9 cellular contexts compared by ENCODE assay signal in the genomic region with DNA sequence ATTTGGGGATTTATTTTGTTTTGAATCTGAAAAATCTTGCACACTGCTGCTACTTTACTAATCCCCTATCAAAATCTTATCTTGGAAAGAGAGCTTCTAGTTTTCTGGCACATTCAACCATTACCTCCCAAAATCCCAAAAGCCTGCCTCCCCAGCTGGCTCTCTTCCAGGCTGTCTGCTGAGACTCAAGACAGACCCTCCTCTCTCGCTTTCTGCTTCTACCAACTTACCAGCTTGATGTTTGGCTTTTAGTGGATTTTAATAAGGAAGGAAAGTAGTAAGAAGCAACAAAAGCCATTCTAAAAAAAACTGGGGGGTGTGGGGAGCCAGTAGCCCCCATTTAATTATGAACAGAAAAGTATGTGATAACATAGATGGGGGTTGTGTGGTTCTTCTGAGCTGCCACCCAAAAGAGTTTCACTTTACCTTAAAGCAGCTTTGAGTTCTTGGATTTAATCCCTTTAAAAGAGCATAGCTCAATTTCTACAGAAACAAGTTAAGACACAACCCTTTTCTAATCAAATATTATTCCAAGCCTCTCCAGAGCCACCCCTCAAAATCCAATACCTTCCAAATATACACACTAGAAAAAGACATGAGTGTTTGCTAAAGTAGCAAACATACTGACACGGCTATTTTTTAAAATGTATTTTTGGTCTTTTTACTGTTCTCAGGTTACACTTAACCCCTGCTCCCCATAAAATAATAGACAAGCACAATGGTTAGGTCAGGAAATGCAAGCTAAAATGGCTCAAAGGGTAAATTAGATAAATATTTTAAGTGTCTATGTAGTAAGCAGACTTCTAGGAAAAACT.
DNase-seq lines count a peak whose midpoint lies in the region; ATAC-seq and TF ChIP-seq lines count a peak whose summit lies in the region.
"Had no signal": no experiment of that assay in that cellular context is flagged by ENCODE, and none has a peak within 500 bp of the region (broad histone marks: within the 10 kb centered on the region; RNA-seq: fewer than 3 reads in every experiment).

No MANE protein-coding gene starts in this region.

- H3K9me3 ChIP-seq in H9 (ENCODE audit: control insufficient read depth, low read depth, low read length) (no peaks in the 10 kb centered on the region), parathyroid adenoma (ENCODE audit: control insufficient read depth, low read length) (no peaks in the 10 kb centered on the region)

- H3K4me1 ChIP-seq in H9 (ENCODE audit: insufficient read depth, low read length) (no peaks in the 10 kb centered on the region; the same call in none of the 2 replicates), parathyroid adenoma (peaks cover 21% of the 10 kb centered on the region)

- H4K91ac ChIP-seq in H9 (ENCODE audit: insufficient read length, low read depth, low read length): no peak overlapping the region

- H3K27ac ChIP-seq in H9 (ENCODE audit: insufficient read length, low read depth, low read length) (no peak overlapping the region), parathyroid adenoma (peak overlapping the region; percentile 30)

- H2BK15ac ChIP-seq in H9 (ENCODE audit: low read depth, low read length): no peak overlapping the region

- no peak overlapping the region for H3K56ac ChIP-seq in H9 (ENCODE audit: insufficient read length, low read depth, low read length)

- H3K36me3 Mint-ChIP-seq in H9 (ENCODE audit: insufficient read depth in 1 of 3, low read depth in 3 of 3) (peaks cover 0 to 5% (median 0%) of the 10 kb centered on the region in 3 experiments; a peak in 3 of 7 replicates), endothelial cell (ENCODE audit: low read depth, unreplicated experiment) (peaks cover 6% of the 10 kb centered on the region)

- H3K27me3 ChIP-seq in H9 (ENCODE audit: insufficient read depth, low read length) (no peaks in the 10 kb centered on the region), parathyroid adenoma (ENCODE audit: control insufficient read depth, insufficient read depth, low read length) (no peaks in the 10 kb centered on the region)

- H3K27ac Mint-ChIP-seq in H9: peak overlapping the region; percentile 73 to 98 (median 97)
- H3K27ac Mint-ChIP-seq in endothelial cell (ENCODE audit: unreplicated experiment): peak overlapping the region; percentile 40

- H3K4me2 ChIP-seq in H9 (ENCODE audit: insufficient read depth, insufficient read length, low read length): no peak overlapping the region
- no peak overlapping the region for H3K4me2 ChIP-seq in parathyroid adenoma (ENCODE audit: low read length)

- no peak overlapping the region for H4K5ac ChIP-seq in H9 (ENCODE audit: insufficient read length, low read depth, low read length)

- no peak overlapping the region for H3K23ac ChIP-seq in H9 (ENCODE audit: insufficient read length, low read depth, low read length)

- no peak for TF ChIP-seq CTCF in H9 (conservative IDR thresholded peaks at IDR 0.05)
- TF ChIP-seq CTCF in endothelial cell (IDR thresholded peaks at IDR 0.05; ENCODE audit: unreplicated experiment): no peak
- no peak for TF ChIP-seq CTCF in parathyroid adenoma (IDR thresholded peaks at IDR 0.05)

- no peak overlapping the region for H4K8ac ChIP-seq in H9 (replicated peaks; ENCODE audit: insufficient read length, low read depth, low read length)

- ATAC-seq in HG03460 (IDR thresholded peaks at IDR 0.05; ENCODE audit: unreplicated experiment): no peak

- no peaks in the 10 kb centered on the region for H4K20me1 ChIP-seq in H9 (ENCODE audit: control insufficient read depth, insufficient read depth, insufficient read length)

- no peak overlapping the region for H3T11ph ChIP-seq in H9 (ENCODE audit: low read length)

- no peaks in the 10 kb centered on the region for H3K23me2 ChIP-seq in H9 (ENCODE audit: insufficient read length, low read depth, low read length, poor library complexity, severe bottlenecking)

- peak overlapping the region in 1 of 2 experiments; percentile 69; a peak in 4 of 5 replicates for H3K4me3 Mint-ChIP-seq in H9
- H3K4me3 Mint-ChIP-seq in endothelial cell (ENCODE audit: unreplicated experiment): no peak overlapping the region

- H3K79me2 ChIP-seq in H9 (ENCODE audit: insufficient read depth, low read length): no peaks in the 10 kb centered on the region
- no peaks in the 10 kb centered on the region for H3K79me2 ChIP-seq in parathyroid adenoma

- DNase-seq in H9: no peak
- peak; percentile 24 for DNase-seq in NCI-H774 (lab: John Stamatoyannopoulos, UW)
- no peak for DNase-seq in endothelial cell (ENCODE audit: low spot score)
- DNase-seq in iPS-NIHi11 (ENCODE audit: low spot score): no peak
- DNase-seq in NCI-H226: no peak
- no peak for DNase-seq in NCI-H1930 (lab: John Stamatoyannopoulos, UW)
- DNase-seq: effector CD8-positive, alpha-beta T cell had no signal

- WGBS in H9 (ENCODE audit: extremely low coverage, insufficient read length, low lambda C conversion rate): no CpG with 5 or more reads among the region's 2 CpGs

- H3K27me3 Mint-ChIP-seq in H9 (ENCODE audit: low read depth) (no peaks in the 10 kb centered on the region), endothelial cell (ENCODE audit: unreplicated experiment) (peaks cover 4% of the 10 kb centered on the region)

- H3K9ac ChIP-seq in H9 (ENCODE audit: extremely low read depth, insufficient read length, low read length) (no peak overlapping the region), parathyroid adenoma (no peak overlapping the region)

- H3K18ac ChIP-seq in H9 (ENCODE audit: insufficient read length, low read depth, low read length): no peak overlapping the region

- H3K79me1 ChIP-seq in H9 (ENCODE audit: insufficient read depth, low read depth, low read length, poor library complexity, severe bottlenecking): no peaks in the 10 kb centered on the region

- no peak overlapping the region for H2BK12ac ChIP-seq in H9 (ENCODE audit: insufficient read length, low read depth, low read length)

- no peak overlapping the region for H2BK120ac ChIP-seq in H9 (ENCODE audit: low read depth, low read length, poor library complexity, severe bottlenecking)

- no peak overlapping the region for H3K4me3 ChIP-seq in parathyroid adenoma (ENCODE audit: low read depth, low read length)

- no peak overlapping the region for H2BK5ac ChIP-seq in H9 (ENCODE audit: insufficient read length, low read length)

- no peak overlapping the region for H2AFZ ChIP-seq in H9 (ENCODE audit: low read length)
- peak overlapping the region; percentile 17 for H2AFZ ChIP-seq in parathyroid adenoma

- H3K14ac ChIP-seq in H9 (ENCODE audit: insufficient read depth, low read length): no peak overlapping the region

- H3K4me1 Mint-ChIP-seq in H9 (peaks cover 38 to 51% of the 10 kb centered on the region in 2 experiments), endothelial cell (ENCODE audit: unreplicated experiment) (peaks cover 25% of the 10 kb centered on the region)

- no peak overlapping the region for H2AK5ac ChIP-seq in H9 (ENCODE audit: insufficient read length, low read length)

- no peaks in the 10 kb centered on the region for H3K36me3 ChIP-seq in parathyroid adenoma (ENCODE audit: control insufficient read depth, insufficient read depth, low read length)

- H3K9me3 Mint-ChIP-seq in H9 (no peaks in the 10 kb centered on the region), endothelial cell (ENCODE audit: unreplicated experiment) (no peaks in the 10 kb centered on the region)

- no peak overlapping the region for H3K4ac ChIP-seq in H9 (ENCODE audit: low read depth, low read length)

- no peak overlapping the region for H2BK20ac ChIP-seq in H9 (ENCODE audit: low read depth, low read length, poor library complexity, severe bottlenecking)
